ENCODE assay signal across 8 cellular contexts in the genomic region with DNA sequence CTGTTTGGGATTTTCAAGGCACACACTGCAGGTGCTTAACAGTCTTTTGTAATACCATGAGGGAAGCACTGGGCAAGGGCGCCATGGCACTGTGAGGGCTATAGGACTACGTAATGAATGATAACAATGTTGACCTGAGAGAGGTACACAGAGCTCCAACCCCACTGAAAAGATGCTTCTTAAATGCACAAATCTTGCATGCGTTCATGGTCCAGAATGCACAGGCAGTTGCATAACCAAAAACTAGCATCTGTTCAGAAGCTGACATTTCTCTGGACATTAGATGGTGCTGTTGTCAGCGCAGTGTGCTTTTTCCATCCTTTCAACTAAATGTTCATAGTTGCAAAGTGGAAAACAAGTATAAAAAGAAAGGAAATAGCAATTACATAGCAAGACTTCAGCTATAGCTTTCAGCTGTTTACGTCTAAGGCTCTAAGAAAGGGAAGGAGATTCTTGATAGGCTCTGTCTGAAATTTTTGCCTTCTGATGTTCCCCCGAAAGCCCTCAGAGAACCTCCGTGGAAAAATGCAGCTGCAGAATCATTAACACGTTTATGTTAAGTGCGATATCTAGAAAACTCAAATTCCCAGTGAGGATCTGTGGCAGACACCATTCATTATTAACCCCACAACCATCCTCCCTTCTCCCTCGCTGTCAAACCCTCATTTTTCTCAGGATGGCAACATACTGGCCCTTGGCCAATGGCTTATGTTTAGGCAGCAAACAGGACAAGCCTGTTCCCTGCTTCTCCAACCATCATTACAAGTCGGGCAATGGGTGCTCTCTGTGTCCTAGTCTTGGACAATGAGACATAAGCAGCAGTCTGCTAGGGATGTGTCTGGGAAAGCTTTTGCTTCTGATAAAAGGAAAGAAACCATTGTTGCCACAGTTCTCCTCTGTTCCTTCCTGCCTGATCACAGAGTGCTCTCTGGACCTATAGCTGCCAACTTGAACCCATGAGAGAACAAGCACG. TPM values are rescaled to one million over a fixed set of nuclear protein-coding genes. Genes with fewer than 3 reads are reported as not detected.
A peak's percentile ranks its signal among the peaks of the same experiment; 100 is the strongest.
DNase-seq lines count a peak whose midpoint lies in the region; ATAC-seq and TF ChIP-seq lines count a peak whose summit lies in the region.

No MANE protein-coding gene starts in this region.

- H3K9me3 ChIP-seq in stomach, result no peaks in the 10 kb centered on the region

- intact Hi-C loops in stomach (cut with DNase I; ENCODE audit: low total_unique reads), result no loop called here

- in situ Hi-C loops in astrocyte of the cerebellum (cut with HindIII; ENCODE audit: low sequenced_read_pairs), result loop anchor here (10.0 kb wide), 2 partner anchors 248 to 608 kb away; no protein-coding TSS in a partner anchor

- TF ChIP-seq CTCF in AG04449 (IDR thresholded peaks at IDR 0.05; ENCODE audit: insufficient read depth, low read length, missing control alignments) (peak; percentile 71), GM10248 (IDR thresholded peaks at IDR 0.05; ENCODE audit: control extremely low read depth, extremely low read depth, low read depth, missing control alignments) (peak; percentile 66), astrocyte of the cerebellum (IDR thresholded peaks at IDR 0.05; ENCODE audit: low read depth, low read length, missing control alignments) (peak; percentile 74), stomach (IDR thresholded peaks at IDR 0.05) (peak in 4 of 7 experiments; percentile 26 to 60 (median 36))

- no peaks in the 10 kb centered on the region for H3K36me3 ChIP-seq in stomach

- TF ChIP-seq EP300 in stomach (IDR thresholded peaks at IDR 0.05), result no peak

- H3K27ac ChIP-seq in stomach, result peak overlapping the region in 2 of 5 donors; percentile 40 to 73

- DNase-seq in AG04449 (ENCODE audit: low read depth, low spot score) (no peak), GM10248 (ENCODE audit: extremely low spot score) (no peak), NCI-H748 (lab: John Stamatoyannopoulos, UW; ENCODE audit: unreplicated experiment) (peak; percentile 22), astrocyte of the cerebellum (ENCODE audit: low read depth) (peak; percentile 55), inferior parietal cortex (ENCODE audit: extremely low spot score) (peak; percentile 90), stomach (peak; percentile 38), NCI-H226 (no peak)

- H3K4me3 ChIP-seq in AG04449 (ENCODE audit: low read depth, low read length), result no peak overlapping the region
- no peak overlapping the region for H3K4me3 ChIP-seq in astrocyte of the cerebellum (ENCODE audit: low read depth, low read length)
- peak overlapping the region in 1 of 4 donors; percentile 11 for H3K4me3 ChIP-seq in stomach

- no peaks in the 10 kb centered on the region for H3K27me3 ChIP-seq in stomach

- POLR2A ChIA-PET in AG04449 (lab: Yijun Ruan, JAX), result interaction anchor here (1.1 kb wide), 1 partner anchor 123 kb away, joined by 4 read pairs; the partner anchor contains the start of gene IRF2BP2
- POLR2A ChIA-PET in GM10248 (lab: Yijun Ruan, JAX), result interaction anchor here (0.6 to 1.2 kb wide), 2 partner anchors 72 to 124 kb away, joined by 3 to 4 read pairs; no protein-coding TSS in a partner anchor

- ATAC-seq in GM19023 (IDR thresholded peaks at IDR 0.05; ENCODE audit: unreplicated experiment), result no peak

- WGBS in stomach, 5 donors, result 26 to 38% (median 35%) methylated on average over 12 of the region's 12 CpGs

- CTCF ChIA-PET in AG04449 (lab: Yijun Ruan, JAX), result interaction anchor here (0.6 to 6.3 kb wide), 42 partner anchors 9 to 1017 kb away, joined by 3 to 73 read pairs (median 4); partner anchors contain the start of genes B3GALNT2 and IRF2BP2
- CTCF ChIA-PET in GM10248 (lab: Yijun Ruan, JAX), result interaction anchor here (0.5 to 5.4 kb wide), 28 partner anchors 8 to 1017 kb away, joined by 3 to 26 read pairs (median 4); partner anchors contain the start of genes B3GALNT2 and TARBP1

- H3K4me1 ChIP-seq in stomach, result peaks cover 6 to 18% (median 10%) of the 10 kb centered on the region in 4 donors

- no peak for TF ChIP-seq POLR2A in stomach (IDR thresholded peaks at IDR 0.05)

RNA-seq across cellular contexts. Expression of gene TARBP1, which starts 8.2 kb away (rescaled TPM):
- total RNA-seq in stomach, result 10 to 100 TPM; 14.0 to 63.2 (median 53.9) TPM
- polyA plus RNA-seq in stomach, result 10 to 100 TPM in 1 of 3 donors, 1 to 10 TPM in 2; 5.7 to 34.7 (median 9.0) TPM

Comparison
In these comparisons a context has a peak if more than half of its experiments do, and no peak if none do; other contexts are left out.
1. DNase-seq: peak in NCI-H748 (single experiment), astrocyte of the cerebellum (single experiment), inferior parietal cortex (single experiment) and stomach (single experiment); none in AG04449 (single experiment), GM10248 (single experiment) and NCI-H226 (single experiment).
2. Peak in every context shown above with its lines, with median percentiles within 50 percentile points of each other: CTCF ChIP-seq.